Comparison of ENCODE assay signal across 28 cellular contexts in the genomic region with DNA sequence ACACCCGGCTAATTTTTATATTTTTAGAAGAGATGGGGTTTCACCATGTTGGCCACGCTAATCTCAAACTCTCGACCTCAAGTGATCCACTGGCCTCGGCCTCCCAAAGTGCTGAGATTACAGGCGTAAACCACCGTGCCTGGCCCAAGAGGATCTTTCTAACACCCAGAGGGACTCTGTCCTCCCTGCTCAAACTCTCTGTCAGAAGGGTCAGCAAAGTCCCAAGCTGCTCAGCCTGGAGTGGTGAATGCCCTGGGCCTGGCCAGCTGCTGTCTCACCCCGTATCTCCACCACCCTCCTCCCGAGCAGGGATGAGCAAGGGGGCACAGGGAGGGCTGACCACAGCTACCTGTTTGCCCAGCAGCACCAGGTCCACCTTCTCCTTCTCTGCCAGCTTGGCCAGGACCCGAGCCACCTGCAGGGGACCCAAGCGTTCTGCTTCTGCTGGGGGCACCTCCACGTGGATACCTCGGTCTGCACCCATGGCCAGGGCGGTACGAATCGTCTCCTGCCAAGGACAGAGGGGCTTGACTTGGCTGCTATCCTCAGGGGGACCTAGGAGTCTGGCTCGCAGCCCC. TPM values are rescaled to one million over a fixed set of nuclear protein-coding genes. Genes with fewer than 3 reads are reported as not detected.
DNase-seq lines count a peak whose midpoint lies in the region; ATAC-seq, FAIRE-seq and TF ChIP-seq lines count a peak whose summit lies in the region.
"Had no signal": no experiment of that assay in that cellular context is flagged by ENCODE, and none has a peak within 500 bp of the region (broad histone marks: within the 10 kb centered on the region; RNA-seq: fewer than 3 reads in every experiment).

No MANE protein-coding gene starts in this region.

- H3K27me3 Mint-ChIP-seq in Caco-2 (ENCODE audit: insufficient read depth, unreplicated experiment) = no peaks in the 10 kb centered on the region
- no peaks in the 10 kb centered on the region for H3K27me3 Mint-ChIP-seq in T-helper 17 cell
- no peaks in the 10 kb centered on the region for H3K27me3 Mint-ChIP-seq in effector memory CD8-positive, alpha-beta T cell
- H3K27me3 Mint-ChIP-seq in activated T-cell treated with anti-CD3 and anti-CD28 coated beads, Interleukin-2, amount 50 U/mL, for 24 hours = no peaks in the 10 kb centered on the region
- H3K27me3 Mint-ChIP-seq: B cell had no signal

- POLR2A ChIA-PET in Caco-2 (lab: Charles Lee) = no interaction called here

- no peak overlapping the region for H2AFZ ChIP-seq in osteoblast (ENCODE audit: low read length)

- H3K36me3 ChIP-seq in Caco-2 (ENCODE audit: control insufficient read depth, insufficient read depth, low read length) (peaks cover 5% of the 10 kb centered on the region), osteoblast (ENCODE audit: insufficient read depth, low read length) (peaks cover 29% of the 10 kb centered on the region)

- H3K9me3 Mint-ChIP-seq in Caco-2 (ENCODE audit: unreplicated experiment) = no peaks in the 10 kb centered on the region
- no peaks in the 10 kb centered on the region for H3K9me3 Mint-ChIP-seq in effector memory CD8-positive, alpha-beta T cell
- H3K9me3 Mint-ChIP-seq in activated T-cell treated with anti-CD3 and anti-CD28 coated beads, Interleukin-2, amount 50 U/mL, for 24 hours = no peaks in the 10 kb centered on the region
- H3K9me3 Mint-ChIP-seq: CD8-positive, alpha-beta T cell; H9 had no signal

- H3K36me3 Mint-ChIP-seq in Caco-2 (ENCODE audit: insufficient read depth, unreplicated experiment) (peaks cover 67% of the 10 kb centered on the region), T-helper 17 cell (ENCODE audit: low read depth) (peaks cover 8% of the 10 kb centered on the region)
- peaks cover 8% of the 10 kb centered on the region for H3K36me3 Mint-ChIP-seq in effector memory CD8-positive, alpha-beta T cell (ENCODE audit: insufficient read depth)
- H3K36me3 Mint-ChIP-seq in activated T-cell treated with anti-CD3 and anti-CD28 coated beads, Interleukin-2, amount 50 U/mL, for 24 hours (ENCODE audit: low read depth) = peaks cover 64% of the 10 kb centered on the region

- no peak overlapping the region for H3K27ac ChIP-seq in osteoblast (ENCODE audit: low read depth, low read length)
- H3K27ac ChIP-seq: C4-2B, SJSA1 had no signal

- CTCF ChIA-PET in Caco-2 (lab: Charles Lee) = no interaction called here

- H3K27me3 ChIP-seq in Caco-2 (replicated peaks; ENCODE audit: control insufficient read depth, insufficient read depth, low read length) (no peaks in the 10 kb centered on the region), osteoblast (ENCODE audit: insufficient read depth, low read length) (no peaks in the 10 kb centered on the region)
- H3K27me3 ChIP-seq: MG63, SJSA1 had no signal

- no peak for FAIRE-seq in H54 (lab: Jason Lieb, UNC)
- FAIRE-seq: GM12892, GM19239, HTR-8/SVneo had no signal

- no TSS peak for BruUV-seq in Caco-2 (replicated peaks; lab: Mats Ljungman, UMichigan)

- H3K4me3 Mint-ChIP-seq in Caco-2 (ENCODE audit: unreplicated experiment) = peak overlapping the region; percentile 4
- H3K4me3 Mint-ChIP-seq in T-helper 17 cell = no peak overlapping the region
- H3K4me3 Mint-ChIP-seq in effector memory CD8-positive, alpha-beta T cell = no peak overlapping the region
- H3K4me3 Mint-ChIP-seq in activated T-cell treated with anti-CD3 and anti-CD28 coated beads, Interleukin-2, amount 50 U/mL, for 24 hours = no peak overlapping the region
- H3K4me3 Mint-ChIP-seq: B cell; CD8-positive, alpha-beta T cell; H9 had no signal

- H3K4me1 ChIP-seq in Caco-2 = peaks cover 43% of the 10 kb centered on the region
- H3K4me1 ChIP-seq in osteoblast (ENCODE audit: insufficient read depth, low read length) = peaks cover 4% of the 10 kb centered on the region

- peaks cover 14% of the 10 kb centered on the region for H4K20me1 ChIP-seq in osteoblast (ENCODE audit: insufficient read depth, low read length)

- intact Hi-C loops in Caco-2 (cut with micrococcal nuclease; ENCODE audit: unreplicated experiment) = no loop called here

- TF ChIP-seq POLR2A in H54 (IDR thresholded peaks at IDR 0.05; ENCODE audit: low read depth, low read length) = no peak

- H3K4me3 ChIP-seq in Caco-2 (ENCODE audit: low read depth, low read length) (no peak overlapping the region), osteoblast (ENCODE audit: insufficient read depth, low read length) (no peak overlapping the region)
- H3K4me3 ChIP-seq: MG63, SJSA1 had no signal

- no peak for DNase-seq in Caco-2
- no peak for DNase-seq in T-helper 17 cell
- no peak for DNase-seq in effector memory CD8-positive, alpha-beta T cell
- DNase-seq in osteoblast (ENCODE audit: insufficient read length, low spot score, missing footprints) = peak; percentile 22
- no peak for DNase-seq in AG20443 (ENCODE audit: low spot score)
- DNase-seq in NCI-H69 (lab: John Stamatoyannopoulos, UW) = no peak
- DNase-seq in H54 (ENCODE audit: insufficient read length, low spot score) = no peak
- no peak for DNase-seq in activated T-cell treated with anti-CD3 and anti-CD28 coated beads, Interleukin-2, amount 50 U/mL, for 24 hours
- DNase-seq: CD8-positive, alpha-beta T cell; DMS 273 treated with DMSO at 0.1 percent for 48 hours; DND-41; H9; KG1; MG63; NCI-H2029; NCI-H446; NCI-H524 treated with DMSO at 0.1 percent for 48 hours; NCI-H82; NK-92 treated with Interleukin-12 subunit alpha and Interleukin-12 subunit beta, amount 100 ng/mL, for 24 hours; PC-3 had no signal

- peaks cover 45% of the 10 kb centered on the region for H3K4me1 Mint-ChIP-seq in Caco-2 (ENCODE audit: low read depth, unreplicated experiment)
- H3K4me1 Mint-ChIP-seq in T-helper 17 cell = peaks cover 9% of the 10 kb centered on the region
- peaks cover 3 to 5% of the 10 kb centered on the region in 2 donors for H3K4me1 Mint-ChIP-seq in effector memory CD8-positive, alpha-beta T cell (ENCODE audit: low read depth in 2 of 2)
- peaks cover 25% of the 10 kb centered on the region for H3K4me1 Mint-ChIP-seq in activated T-cell treated with anti-CD3 and anti-CD28 coated beads, Interleukin-2, amount 50 U/mL, for 24 hours (ENCODE audit: low read depth)

- TF ChIP-seq CTCF in Caco-2 (IDR thresholded peaks at IDR 0.05; ENCODE audit: insufficient read depth in 1 of 2, low read depth in 1 of 2, low read length in 1 of 2, severe bottlenecking in 1 of 2, unreplicated experiment in 1 of 2) (no peak), osteoblast (IDR thresholded peaks at IDR 0.05; ENCODE audit: extremely low read depth, low read depth, low read length) (no peak)

- H3K27ac Mint-ChIP-seq in Caco-2 (ENCODE audit: unreplicated experiment) (peak overlapping the region; percentile 79), T-helper 17 cell (peak overlapping the region; percentile 59)
- peak overlapping the region; percentile 32 to 71 for H3K27ac Mint-ChIP-seq in effector memory CD8-positive, alpha-beta T cell
- H3K27ac Mint-ChIP-seq in activated T-cell treated with anti-CD3 and anti-CD28 coated beads, Interleukin-2, amount 50 U/mL, for 24 hours = no peak overlapping the region
- H3K27ac Mint-ChIP-seq: B cell; CD8-positive, alpha-beta T cell had no signal

- H3K4me2 ChIP-seq in osteoblast (ENCODE audit: insufficient read depth, low read length) = no peak overlapping the region

- no peak for ATAC-seq in T-helper 17 cell
- no peak for ATAC-seq in effector memory CD8-positive, alpha-beta T cell (replicated peaks)
- ATAC-seq: CD8-positive, alpha-beta T cell; PC-3; Right ventricle myocardium inferior had no signal

- H3K9me3 ChIP-seq in Caco-2 (no peaks in the 10 kb centered on the region), T-helper 17 cell (ENCODE audit: control insufficient read depth, low read length, poor library complexity, severe bottlenecking) (no peaks in the 10 kb centered on the region), osteoblast (ENCODE audit: low read depth, low read length) (no peaks in the 10 kb centered on the region)
- H3K9me3 ChIP-seq: MG63, SJSA1 had no signal

- H3K79me2 ChIP-seq in osteoblast (ENCODE audit: insufficient read depth, low read length) = peaks cover 19% of the 10 kb centered on the region

RNA-seq across cellular contexts. Expression of gene VSIG10L, which starts 10.9 kb away (rescaled TPM):
- total RNA-seq in Caco-2 (2022) (4.5 and 5.0 TPM in 2 replicates), T-helper 17 cell (under 1 TPM in 1 of 2 donors, not detected in 1; 0.22 TPM), osteoblast (0.72 and 0.88 TPM in 2 replicates)
- total RNA-seq: CD8-positive, alpha-beta T cell had no signal

RNA-seq across cellular contexts. Expression of gene ETFB, which starts 13.3 kb away (rescaled TPM):
- 228 and 239 TPM in 2 replicates for total RNA-seq in Caco-2 (2022)
- total RNA-seq in T-helper 17 cell = 10 to 100 TPM; 35.6 to 36.1 TPM
- total RNA-seq in osteoblast = 68.4 and 84.3 TPM in 2 replicates

RNA-seq across cellular contexts. Expression of gene CLDND2, which starts 15.9 kb away (rescaled TPM):
- 1.6 TPM in 1 of 2 replicates, not detected in the other for total RNA-seq in Caco-2 (2022)
- total RNA-seq in T-helper 17 cell = under 1 TPM; 0.34 to 0.57 TPM
- total RNA-seq in osteoblast = not detected in 2 replicates
- total RNA-seq: A673, H9, SJSA1 had no signal

RNA-seq across cellular contexts. Expression of gene NKG7, which starts 19.6 kb away (rescaled TPM):
- total RNA-seq in Caco-2 (2022) = not detected in 2 replicates
- total RNA-seq in T-helper 17 cell = 10 to 100 TPM; 10.7 to 13.0 TPM
- not detected in 2 replicates for total RNA-seq in osteoblast
- total RNA-seq: A673, H9, PC-3, SJSA1 had no signal

RNA-seq across cellular contexts. Expression of gene LIM2, which starts 34.9 kb away (rescaled TPM):
- total RNA-seq in Caco-2 (2022) (not detected in 2 replicates), T-helper 17 cell (not detected), osteoblast (not detected in 2 replicates)
- total RNA-seq: A673; B cell; CD8-positive, alpha-beta T cell; H9; PC-3; Right ventricle myocardium inferior; SJSA1 had no signal
